Comparison of ENCODE assay signal across 8 cellular contexts in genomic region chr19:44644391-44645016, GRCh38. TPM values are rescaled to one million over a fixed set of nuclear protein-coding genes. Genes with fewer than 3 reads are reported as not detected.
A peak's percentile ranks its signal among the peaks of the same experiment; 100 is the strongest.
DNase-seq lines count a peak whose midpoint lies in the region; ATAC-seq and TF ChIP-seq lines count a peak whose summit lies in the region.

No MANE protein-coding gene starts in this region.

- no peaks in the 10 kb centered on the region for H3K9me3 ChIP-seq in SK-N-SH

- peaks cover 6 to 20% of the 10 kb centered on the region in 2 experiments for H3K36me3 ChIP-seq in SK-N-SH (replicated peaks in 1 of 2; ENCODE audit: control insufficient read depth in 1 of 2, insufficient read depth in 2 of 2, low read length in 1 of 2)

- H3K4me3 Mint-ChIP-seq in natural killer cell: peak overlapping the region; percentile 88

- intact Hi-C loops in natural killer cell (cut with micrococcal nuclease): no loop called here

- H3K9ac ChIP-seq in SK-N-SH: peak overlapping the region; percentile 90

- TF ChIP-seq EP300 in SK-N-SH (IDR thresholded peaks at IDR 0.05; ENCODE audit: borderline replicate concordance in 1 of 2, low read depth in 1 of 2, low read length in 1 of 2): no peak

- peaks cover 53% of the 10 kb centered on the region for H3K79me2 ChIP-seq in SK-N-SH (ENCODE audit: insufficient read depth)

- no peaks in the 10 kb centered on the region for H3K9me2 ChIP-seq in SK-N-SH

- peak in 2 of 3 donors; percentile 33 to 50 for ATAC-seq in natural killer cell
- ATAC-seq in GM21723 (IDR thresholded peaks at IDR 0.05; ENCODE audit: unreplicated experiment): no peak

- peak overlapping the region; percentile 82 for H3K4me2 ChIP-seq in SK-N-SH

- no peaks in the 10 kb centered on the region for H3K27me3 Mint-ChIP-seq in natural killer cell (ENCODE audit: low read depth in 2 of 2)

- no peak for TF ChIP-seq RAD21 in SK-N-SH (IDR thresholded peaks at IDR 0.05; ENCODE audit: low read length)

- no peaks in the 10 kb centered on the region for H3K9me3 Mint-ChIP-seq in natural killer cell

- no peak overlapping the region for H3K27ac Mint-ChIP-seq in natural killer cell

- CTCF ChIA-PET in SK-N-SH (lab: Yijun Ruan, JAX): interaction anchor here (1.3 to 2.6 kb wide), 2 partner anchors 13 to 74 kb away, joined by 5 to 18 read pairs; no protein-coding TSS in a partner anchor

- peak overlapping the region; percentile 78; the same call in 1 of the 2 replicates for H2AFZ ChIP-seq in SK-N-SH (ENCODE audit: low read depth)

- no peaks in the 10 kb centered on the region for H3K27me3 ChIP-seq in SK-N-SH (ENCODE audit: insufficient read depth)

- H3F3A ChIP-seq in SK-N-SH (replicated peaks; ENCODE audit: insufficient read depth): no peaks in the 10 kb centered on the region

- H4K20me1 ChIP-seq in SK-N-SH (ENCODE audit: insufficient read depth): peaks cover 27% of the 10 kb centered on the region; the same call in 1 of the 2 replicates

- no peak for TF ChIP-seq CTCF in C4-2B (conservative IDR thresholded peaks at IDR 0.05)
- TF ChIP-seq CTCF in SK-N-SH (IDR thresholded peaks at IDR 0.05): no peak
- no peak for TF ChIP-seq CTCF in epithelial cell of proximal tubule (conservative IDR thresholded peaks at IDR 0.05; ENCODE audit: low read depth, low read length)
- TF ChIP-seq CTCF in natural killer cell (IDR thresholded peaks at IDR 0.05): no peak

- POLR2A ChIA-PET in SK-N-SH (lab: Yijun Ruan, JAX): interaction anchor here (1.4 kb wide), 1 partner anchor 144 kb away, joined by 5 read pairs; the partner anchor contains the start of gene ZNF180

- H3K4me3 ChIP-seq in SK-N-SH (ENCODE audit: low read depth in 2 of 2, low read length in 1 of 2): peak overlapping the region; percentile 66 to 88
- peak overlapping the region; percentile 70 for H3K4me3 ChIP-seq in epithelial cell of proximal tubule (ENCODE audit: low read depth, low read length)

- DNase-seq in HCEC 1CT (peak; percentile 31), SK-N-SH (peak; percentile 79), epithelial cell of proximal tubule (ENCODE audit: low read depth) (no peak), natural killer cell (no peak), NCI-H1048 (lab: John Stamatoyannopoulos, UW) (no peak), NK-92 (lab: John Stamatoyannopoulos, UW; ENCODE audit: unreplicated experiment) (no peak)

- H3K4me1 Mint-ChIP-seq in natural killer cell: peaks cover 0 to 5% of the 10 kb centered on the region in 2 donors

- H3K36me3 Mint-ChIP-seq in natural killer cell: no peaks in the 10 kb centered on the region

- 2% methylated on average over 14 of the region's 14 CpGs for WGBS in SK-N-SH (ENCODE audit: low lambda C conversion rate)

- H3K27ac ChIP-seq in C4-2B: peak overlapping the region; percentile 91
- H3K27ac ChIP-seq in SK-N-SH (ENCODE audit: low read depth in 2 of 2, low read length in 1 of 2): peak overlapping the region; percentile 82 to 83

- H3K4me1 ChIP-seq in SK-N-SH (ENCODE audit: control insufficient read depth in 1 of 2, insufficient read depth in 2 of 2, low read depth in 1 of 2, low read length in 1 of 2): peaks cover 0 to 2% of the 10 kb centered on the region in 2 experiments; a peak in 1 of 4 replicates

TF ChIP-seq in SK-N-SH, 30 proteins besides CTCF, POLR2A, EP300 and RAD21:
- no peak for TF ChIP-seq JUND (IDR thresholded peaks at IDR 0.05)
- no peak for TF ChIP-seq EZH2phosphoT487 (IDR thresholded peaks at IDR 0.05; ENCODE audit: borderline replicate concordance, low read depth)
- TF ChIP-seq FOXM1 (IDR thresholded peaks at IDR 0.05; ENCODE audit: low read depth): no peak
- TF ChIP-seq SIN3A (IDR thresholded peaks at IDR 0.05; ENCODE audit: borderline replicate concordance, low read depth, low read length): 0 out of 2 replicates have a peak, but pooled peaks have one; percentile 18
- TF ChIP-seq MAX (IDR thresholded peaks at IDR 0.05; ENCODE audit: low read depth): peak; percentile 17; the same call in 1 of the 2 replicates
- TF ChIP-seq RFX5 (IDR thresholded peaks at IDR 0.05; ENCODE audit: low read length): no peak
- no peak; the same call in 1 of the 2 replicates for TF ChIP-seq MXI1 (IDR thresholded peaks at IDR 0.05; ENCODE audit: low read depth, low read length)

RNA-seq across cellular contexts. Expression of gene PVR, which starts 0.8 kb away (rescaled TPM):
- 90.2 and 90.8 TPM in 2 replicates for polyA plus RNA-seq in SK-N-SH (2012; rRNA removed)
- 51.9 and 73.3 TPM in 2 replicates for polyA plus RNA-seq in SK-N-SH (2012; cell fraction: cytosol; rRNA removed)
- polyA plus RNA-seq in SK-N-SH (2012; cell fraction: nucleus; rRNA removed): 65.6 and 91.5 TPM in 2 replicates
- 116 and 153 TPM in 2 replicates for total RNA-seq in epithelial cell of proximal tubule
- total RNA-seq in natural killer cell: 10 to 100 TPM in 1 of 3 donors, 1 to 10 TPM in 2; 6.6 to 12.6 (median 7.9) TPM

RNA-seq across cellular contexts. Expression of gene CEACAM19, which starts 26.8 kb away (rescaled TPM):
- 1.4 and 2.0 TPM in 2 replicates for polyA plus RNA-seq in SK-N-SH (2012; rRNA removed)
- polyA plus RNA-seq in SK-N-SH (2012; cell fraction: cytosol; rRNA removed): 0.35 and 0.49 TPM in 2 replicates
- 11.3 and 11.7 TPM in 2 replicates for polyA plus RNA-seq in SK-N-SH (2012; cell fraction: nucleus; rRNA removed)
- total RNA-seq in epithelial cell of proximal tubule: 2.7 and 4.6 TPM in 2 replicates
- 1 to 10 TPM; 2.6 to 4.1 (median 2.7) TPM for total RNA-seq in natural killer cell

RNA-seq across cellular contexts. Expression of gene IGSF23, which starts 31.1 kb away (rescaled TPM):
- polyA plus RNA-seq in SK-N-SH (2012; rRNA removed): 0.08 and 0.10 TPM in 2 replicates
- polyA plus RNA-seq in SK-N-SH (2012; cell fraction: cytosol; rRNA removed): 0.08 TPM in 2 replicates
- 0.05 TPM in 1 of 2 replicates, not detected in the other for polyA plus RNA-seq in SK-N-SH (2012; cell fraction: nucleus; rRNA removed)
- 0.12 TPM in 1 of 2 replicates, not detected in the other for total RNA-seq in epithelial cell of proximal tubule
- not detected for total RNA-seq in natural killer cell

RNA-seq across cellular contexts. Expression of gene CEACAM16, which starts 54.4 kb away (rescaled TPM):
- polyA plus RNA-seq in SK-N-SH (2012; rRNA removed): not detected in 2 replicates
- not detected in 2 replicates for polyA plus RNA-seq in SK-N-SH (2012; cell fraction: cytosol; rRNA removed)
- 0.04 TPM in 1 of 2 replicates, not detected in the other for polyA plus RNA-seq in SK-N-SH (2012; cell fraction: nucleus; rRNA removed)
- total RNA-seq in epithelial cell of proximal tubule (not detected in 2 replicates), natural killer cell (not detected)

Comparison
In these comparisons a context has a peak if more than half of its experiments do, and no peak if none do; other contexts are left out.
1. DNase-seq: peak in HCEC 1CT (single experiment) and SK-N-SH (single experiment); none in epithelial cell of proximal tubule (single experiment), natural killer cell (single experiment), NCI-H1048 (single experiment) and NK-92 (single experiment).